2 cellular contexts compared by ENCODE assay signal in the genomic region with DNA sequence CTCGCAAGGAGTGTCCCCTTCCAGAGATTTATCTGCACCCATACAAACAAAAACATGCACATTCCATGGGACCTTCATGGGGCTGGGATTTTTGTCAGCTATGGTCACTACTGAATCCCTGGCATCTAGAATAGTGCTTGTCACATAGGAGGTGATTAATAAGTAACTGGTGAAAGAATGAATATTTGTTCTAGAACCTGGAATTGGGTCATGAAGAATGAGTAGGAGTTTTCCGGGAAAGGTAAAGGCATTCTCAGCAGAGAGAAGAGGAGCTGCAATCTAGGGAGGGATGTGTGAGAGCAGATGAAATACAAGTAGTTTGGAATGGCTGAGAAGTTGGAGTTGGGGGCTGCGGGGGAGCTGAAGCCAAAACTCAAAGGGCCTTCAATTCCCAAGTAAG.
A peak's percentile ranks its signal among the peaks of the same experiment; 100 is the strongest.
TF ChIP-seq lines count a peak whose summit lies in the region.

No MANE protein-coding gene starts in this region.

TF ChIP-seq in WTC11, 78 proteins besides CTCF, POLR2A, EP300 and RAD21:
- TF ChIP-seq JAZF1 (CRISPR knock-in tag; IDR thresholded peaks at IDR 0.05) (no peak), KAT7 (CRISPR knock-in tag; IDR thresholded peaks at IDR 0.05; ENCODE audit: borderline replicate concordance) (no peak), GABPB1 (CRISPR knock-in tag; IDR thresholded peaks at IDR 0.05) (0 out of 2 replicates have a peak, but pooled peaks have one; percentile 11)
TF ChIP-seq in WTC11: peak in this region for 1.

TF ChIP-seq in HepG2, 621 proteins besides CTCF, POLR2A, EP300 and RAD21 (continues in another document):
- TF ChIP-seq, protein P1, sequence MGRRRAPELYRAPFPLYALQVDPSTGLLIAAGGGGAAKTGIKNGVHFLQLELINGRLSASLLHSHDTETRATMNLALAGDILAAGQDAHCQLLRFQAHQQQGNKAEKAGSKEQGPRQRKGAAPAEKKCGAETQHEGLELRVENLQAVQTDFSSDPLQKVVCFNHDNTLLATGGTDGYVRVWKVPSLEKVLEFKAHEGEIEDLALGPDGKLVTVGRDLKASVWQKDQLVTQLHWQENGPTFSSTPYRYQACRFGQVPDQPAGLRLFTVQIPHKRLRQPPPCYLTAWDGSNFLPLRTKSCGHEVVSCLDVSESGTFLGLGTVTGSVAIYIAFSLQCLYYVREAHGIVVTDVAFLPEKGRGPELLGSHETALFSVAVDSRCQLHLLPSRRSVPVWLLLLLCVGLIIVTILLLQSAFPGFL (CRISPR knock-in tag; IDR thresholded peaks at IDR 0.05): no peak
- TF ChIP-seq MIER3 (CRISPR knock-in tag; IDR thresholded peaks at IDR 0.05; ENCODE audit: borderline replicate concordance) (no peak), SRSF1 (optimal IDR thresholded peaks at IDR 0.05; ENCODE audit: low read depth, low read length) (no peak), ARID5B (CRISPR knock-in tag; IDR thresholded peaks at IDR 0.05) (peak; percentile 49; the same call in 1 of the 2 replicates), HOXA3 (CRISPR knock-in tag; IDR thresholded peaks at IDR 0.05) (no peak), KLF6 (CRISPR knock-in tag; IDR thresholded peaks at IDR 0.05) (0 out of 2 replicates have a peak, but pooled peaks have one; percentile 33), ZGPAT (CRISPR knock-in tag; IDR thresholded peaks at IDR 0.05) (peak; percentile 34; the same call in 1 of the 2 replicates), NCOA2 (CRISPR knock-in tag; IDR thresholded peaks at IDR 0.05) (peak; percentile 61; the same call in 1 of the 2 replicates), ZNF792 (CRISPR knock-in tag; IDR thresholded peaks at IDR 0.05) (0 out of 2 replicates have a peak, but pooled peaks have one; percentile 32), SMC3 (IDR thresholded peaks at IDR 0.05; ENCODE audit: low read length) (peak; percentile 12; the same call in 1 of the 2 replicates), RNF2 (conservative IDR thresholded peaks at IDR 0.05; ENCODE audit: low read depth) (no peak), DNMT3B (CRISPR knock-in tag; conservative IDR thresholded peaks at IDR 0.05) (peak; percentile 73; the same call in 1 of the 2 replicates), SATB2 (CRISPR knock-in tag; IDR thresholded peaks at IDR 0.05) (no peak), AHDC1 (CRISPR knock-in tag; IDR thresholded peaks at IDR 0.05; ENCODE audit: borderline replicate concordance) (no peak), CERS6 (CRISPR knock-in tag; IDR thresholded peaks at IDR 0.05) (no peak), PHF8 (CRISPR knock-in tag; IDR thresholded peaks at IDR 0.05) (no peak), KDM6A (CRISPR knock-in tag; IDR thresholded peaks at IDR 0.05; ENCODE audit: low read depth) (0 out of 2 replicates have a peak, but pooled peaks have one; percentile 47), ASH2L (IDR thresholded peaks at IDR 0.05; ENCODE audit: insufficient read length, low read depth, low read length) (no peak), BCL6 (CRISPR knock-in tag; IDR thresholded peaks at IDR 0.05) (peak; percentile 40; the same call in 1 of the 2 replicates), ELF3 (CRISPR knock-in tag; IDR thresholded peaks at IDR 0.05) (peak; percentile 48), SMAD9 (CRISPR knock-in tag; IDR thresholded peaks at IDR 0.05) (no peak), SOX13 (IDR thresholded peaks at IDR 0.05) (no peak), SOX13 (CRISPR knock-in tag; conservative IDR thresholded peaks at IDR 0.05 in 1 of 2, IDR thresholded peaks at IDR 0.05 in 1 of 2) (peak in 1 of 2 experiments; percentile 75; a peak in 2 of 4 replicates), ZNF225 (CRISPR knock-in tag; IDR thresholded peaks at IDR 0.05) (no peak), MAFF (IDR thresholded peaks at IDR 0.05; ENCODE audit: low read depth, low read length) (0 out of 2 replicates have a peak, but pooled peaks have one; percentile 13), KLF16 (CRISPR knock-in tag; IDR thresholded peaks at IDR 0.05) (peak in 1 of 2 experiments; percentile 61; a peak in 1 of 4 replicates), EED (CRISPR knock-in tag; IDR thresholded peaks at IDR 0.05) (no peak)
- TF ChIP-seq, protein P2, sequence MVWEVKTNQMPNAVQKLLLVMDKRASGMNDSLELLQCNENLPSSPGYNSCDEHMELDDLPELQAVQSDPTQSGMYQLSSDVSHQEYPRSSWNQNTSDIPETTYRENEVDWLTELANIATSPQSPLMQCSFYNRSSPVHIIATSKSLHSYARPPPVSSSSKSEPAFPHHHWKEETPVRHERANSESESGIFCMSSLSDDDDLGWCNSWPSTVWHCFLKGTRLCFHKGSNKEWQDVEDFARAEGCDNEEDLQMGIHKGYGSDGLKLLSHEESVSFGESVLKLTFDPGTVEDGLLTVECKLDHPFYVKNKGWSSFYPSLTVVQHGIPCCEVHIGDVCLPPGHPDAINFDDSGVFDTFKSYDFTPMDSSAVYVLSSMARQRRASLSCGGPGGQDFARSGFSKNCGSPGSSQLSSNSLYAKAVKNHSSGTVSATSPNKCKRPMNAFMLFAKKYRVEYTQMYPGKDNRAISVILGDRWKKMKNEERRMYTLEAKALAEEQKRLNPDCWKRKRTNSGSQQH (CRISPR knock-in tag; IDR thresholded peaks at IDR 0.05; ENCODE audit: low read depth): no peak
- TF ChIP-seq, protein P3, sequence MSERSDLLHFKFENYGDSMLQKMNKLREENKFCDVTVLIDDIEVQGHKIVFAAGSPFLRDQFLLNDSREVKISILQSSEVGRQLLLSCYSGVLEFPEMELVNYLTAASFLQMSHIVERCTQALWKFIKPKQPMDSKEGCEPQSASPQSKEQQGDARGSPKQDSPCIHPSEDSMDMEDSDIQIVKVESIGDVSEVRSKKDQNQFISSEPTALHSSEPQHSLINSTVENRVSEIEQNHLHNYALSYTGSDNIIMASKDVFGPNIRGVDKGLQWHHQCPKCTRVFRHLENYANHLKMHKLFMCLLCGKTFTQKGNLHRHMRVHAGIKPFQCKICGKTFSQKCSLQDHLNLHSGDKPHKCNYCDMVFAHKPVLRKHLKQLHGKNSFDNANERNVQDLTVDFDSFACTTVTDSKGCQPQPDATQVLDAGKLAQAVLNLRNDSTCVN (CRISPR knock-in tag; IDR thresholded peaks at IDR 0.05; ENCODE audit: borderline replicate concordance): peak; percentile 96
- TF ChIP-seq, protein P4, sequence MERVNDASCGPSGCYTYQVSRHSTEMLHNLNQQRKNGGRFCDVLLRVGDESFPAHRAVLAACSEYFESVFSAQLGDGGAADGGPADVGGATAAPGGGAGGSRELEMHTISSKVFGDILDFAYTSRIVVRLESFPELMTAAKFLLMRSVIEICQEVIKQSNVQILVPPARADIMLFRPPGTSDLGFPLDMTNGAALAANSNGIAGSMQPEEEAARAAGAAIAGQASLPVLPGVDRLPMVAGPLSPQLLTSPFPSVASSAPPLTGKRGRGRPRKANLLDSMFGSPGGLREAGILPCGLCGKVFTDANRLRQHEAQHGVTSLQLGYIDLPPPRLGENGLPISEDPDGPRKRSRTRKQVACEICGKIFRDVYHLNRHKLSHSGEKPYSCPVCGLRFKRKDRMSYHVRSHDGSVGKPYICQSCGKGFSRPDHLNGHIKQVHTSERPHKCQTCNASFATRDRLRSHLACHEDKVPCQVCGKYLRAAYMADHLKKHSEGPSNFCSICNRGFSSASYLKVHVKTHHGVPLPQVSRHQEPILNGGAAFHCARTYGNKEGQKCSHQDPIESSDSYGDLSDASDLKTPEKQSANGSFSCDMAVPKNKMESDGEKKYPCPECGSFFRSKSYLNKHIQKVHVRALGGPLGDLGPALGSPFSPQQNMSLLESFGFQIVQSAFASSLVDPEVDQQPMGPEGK (CRISPR knock-in tag; IDR thresholded peaks at IDR 0.05): peak; percentile 18; the same call in 1 of the 2 replicates
